8 cellular contexts compared by ENCODE assay signal in genomic region chr4:15681372-15682339, GRCh38. TPM values are rescaled to one million over a fixed set of nuclear protein-coding genes. Genes with fewer than 3 reads are reported as not detected.
DNase-seq lines count a peak whose midpoint lies in the region; ATAC-seq and TF ChIP-seq lines count a peak whose summit lies in the region.

FAM200B (plus strand) TSS chr4:15681827; CDS start chr4:15686978, 5,151 bp downstream.

- peak; percentile 100 for DNase-seq in GM23338 (ENCODE audit: low spot score)
- peak; percentile 99 for DNase-seq in LHCN-M2 (ENCODE audit: low read depth)
- DNase-seq in RPMI8226: peak; percentile 94
- DNase-seq in activated T-helper 1 cell treated with anti-CD3 and anti-CD28 coated beads, Interleukin-2, amount 50 U/mL, for 16 hours (ENCODE audit: low read depth in 1 of 2, low spot score in 1 of 2): peak; percentile 93 to 98
- peak; percentile 97 for DNase-seq in fibroblast of gingiva (ENCODE audit: low read depth)
- peak; percentile 93 for DNase-seq in naive B cell

- TF ChIP-seq CTCF in DOHH2 (IDR thresholded peaks at IDR 0.05; ENCODE audit: low read depth, low read length, poor library complexity, severe bottlenecking) (peak; percentile 8), GM23338 (conservative IDR thresholded peaks at IDR 0.05; ENCODE audit: low read depth in 2 of 2) (0 out of 4 replicates have a peak, but pooled peaks of 1 of the 2 experiments have one; percentile 3)

- peaks cover 85% of the 10 kb centered on the region for H3K79me2 ChIP-seq in DOHH2 (ENCODE audit: control insufficient read depth, low read length)
- peaks cover 64% of the 10 kb centered on the region for H3K79me2 ChIP-seq in GM23338 (replicated peaks; ENCODE audit: insufficient read depth)

- H2AFZ ChIP-seq in GM23338: no peak within 1 kb of the TSS

- H3K27ac Mint-ChIP-seq in GM23338 (peak within 1 kb of the TSS; percentile 99), naive B cell (peak within 1 kb of the TSS; percentile 88 to 99 (median 94))
- H3K27ac Mint-ChIP-seq in stimulated activated memory B cell treated with anti-CD40 and anti-IgM and Interleukin-4, amounts not matched to agents 10 μg/mL and 1 μg/mL and 100 μg/mL, for 72 hours: peak within 1 kb of the TSS; percentile 99

- H3K4me1 ChIP-seq in DOHH2 (ENCODE audit: control insufficient read depth, low read length) (peaks cover 47% of the 10 kb centered on the region), GM23338 (ENCODE audit: insufficient read depth) (peaks cover 54% of the 10 kb centered on the region)

- H3K4me3 ChIP-seq in DOHH2 (ENCODE audit: low read length) (peak within 1 kb of the TSS; percentile 90), GM23338 (peak within 1 kb of the TSS; percentile 76)

- no peaks in the 10 kb centered on the region; the same call in 2 of the 3 replicates for H3K9me3 Mint-ChIP-seq in GM23338
- H3K9me3 Mint-ChIP-seq in naive B cell: no peaks in the 10 kb centered on the region
- no peaks in the 10 kb centered on the region for H3K9me3 Mint-ChIP-seq in stimulated activated memory B cell treated with anti-CD40 and anti-IgM and Interleukin-4, amounts not matched to agents 10 μg/mL and 1 μg/mL and 100 μg/mL, for 72 hours

- H3F3A ChIP-seq in DOHH2 (ENCODE audit: control insufficient read depth, insufficient read depth) (peaks cover 18% of the 10 kb centered on the region), GM23338 (replicated peaks; ENCODE audit: low read depth) (no peaks in the 10 kb centered on the region)

- H3K27me3 Mint-ChIP-seq in GM23338 (ENCODE audit: insufficient read depth, low read depth, poor library complexity) (peaks cover 11% of the 10 kb centered on the region), naive B cell (no peaks in the 10 kb centered on the region)
- no peaks in the 10 kb centered on the region for H3K27me3 Mint-ChIP-seq in stimulated activated memory B cell treated with anti-CD40 and anti-IgM and Interleukin-4, amounts not matched to agents 10 μg/mL and 1 μg/mL and 100 μg/mL, for 72 hours

- H3K4me1 Mint-ChIP-seq in GM23338 (peaks cover 48% of the 10 kb centered on the region), naive B cell (peaks cover 21 to 47% (median 28%) of the 10 kb centered on the region in 3 donors)
- peaks cover 28% of the 10 kb centered on the region for H3K4me1 Mint-ChIP-seq in stimulated activated memory B cell treated with anti-CD40 and anti-IgM and Interleukin-4, amounts not matched to agents 10 μg/mL and 1 μg/mL and 100 μg/mL, for 72 hours

- H3K27ac ChIP-seq in DOHH2 (ENCODE audit: low read depth, low read length): peak within 1 kb of the TSS; percentile 93
- H3K27ac ChIP-seq in GM23338 (ENCODE audit: low read depth): peak within 1 kb of the TSS; percentile 98

- H3K36me3 ChIP-seq in DOHH2 (ENCODE audit: control insufficient read depth, low read length) (peaks cover 71% of the 10 kb centered on the region), GM23338 (ENCODE audit: insufficient read depth) (no peaks in the 10 kb centered on the region; the same call in 1 of the 2 replicates)

- H3K36me3 Mint-ChIP-seq in GM23338 (ENCODE audit: low read depth) (peaks cover 26% of the 10 kb centered on the region), naive B cell (peaks cover 0 to 5% of the 10 kb centered on the region in 2 donors)
- peaks cover 5% of the 10 kb centered on the region for H3K36me3 Mint-ChIP-seq in stimulated activated memory B cell treated with anti-CD40 and anti-IgM and Interleukin-4, amounts not matched to agents 10 μg/mL and 1 μg/mL and 100 μg/mL, for 72 hours

- peak within 1 kb of the TSS; percentile 70 for H3K4me2 ChIP-seq in DOHH2 (ENCODE audit: low read length)
- H3K4me2 ChIP-seq in GM23338: peak within 1 kb of the TSS; percentile 79

- no peaks in the 10 kb centered on the region for H3K9me3 ChIP-seq in DOHH2 (ENCODE audit: control insufficient read depth, insufficient read depth, low read length)

- H3K4me3 Mint-ChIP-seq in GM23338 (peak within 1 kb of the TSS; percentile 100), naive B cell (peak within 1 kb of the TSS; percentile 96 to 100 (median 98))
- peak within 1 kb of the TSS; percentile 98 for H3K4me3 Mint-ChIP-seq in stimulated activated memory B cell treated with anti-CD40 and anti-IgM and Interleukin-4, amounts not matched to agents 10 μg/mL and 1 μg/mL and 100 μg/mL, for 72 hours

- H3K27me3 ChIP-seq in DOHH2 (ENCODE audit: control insufficient read depth, low read length) (no peaks in the 10 kb centered on the region), GM23338 (ENCODE audit: insufficient read depth) (no peaks in the 10 kb centered on the region)

- H3K9me2 ChIP-seq in DOHH2 (replicated peaks; ENCODE audit: control insufficient read depth, low read length): no peaks in the 10 kb centered on the region
- H3K9me2 ChIP-seq in GM23338 (ENCODE audit: insufficient read depth): no peaks in the 10 kb centered on the region

- ATAC-seq in GM23338: peak; percentile 91
- peak; percentile 98 to 99 for ATAC-seq in naive B cell (ENCODE audit: low read depth in 2 of 2)
- ATAC-seq in stimulated activated memory B cell treated with anti-CD40 and anti-IgM and Interleukin-4, amounts not matched to agents 10 μg/mL and 1 μg/mL and 100 μg/mL, for 72 hours: peak; percentile 99

- no peaks in the 10 kb centered on the region for H4K20me1 ChIP-seq in DOHH2 (ENCODE audit: control insufficient read depth, insufficient read depth, low read depth, low read length)
- no peaks in the 10 kb centered on the region for H4K20me1 ChIP-seq in GM23338 (replicated peaks; ENCODE audit: insufficient read depth)

TF ChIP-seq in GM23338, 12 proteins besides CTCF, POLR2A, EP300 and RAD21 (continues in another document):
- peak; percentile 64; the same call in 1 of the 2 replicates for TF ChIP-seq CREB1 (CRISPR knock-in tag; IDR thresholded peaks at IDR 0.05; ENCODE audit: low read depth)
- TF ChIP-seq JUNB (IDR thresholded peaks at IDR 0.05; ENCODE audit: unreplicated experiment): no peak
- no peak for TF ChIP-seq STAT1 (IDR thresholded peaks at IDR 0.05; ENCODE audit: unreplicated experiment)
- no peak for TF ChIP-seq EZH2phosphoT487 (IDR thresholded peaks at IDR 0.05; ENCODE audit: unreplicated experiment)
- no peak for TF ChIP-seq REST (IDR thresholded peaks at IDR 0.05; ENCODE audit: unreplicated experiment)
- TF ChIP-seq ETS1 (IDR thresholded peaks at IDR 0.05): peak; percentile 15; the same call in 1 of the 2 replicates
- no peak for TF ChIP-seq NANOG (IDR thresholded peaks at IDR 0.05; ENCODE audit: borderline replicate concordance)
- peak; percentile 87 for TF ChIP-seq POLR2AphosphoS5 (IDR thresholded peaks at IDR 0.05; ENCODE audit: low read depth)
- TF ChIP-seq ZNF331 (CRISPR knock-in tag; IDR thresholded peaks at IDR 0.05; ENCODE audit: low read depth): no peak

RNA-seq across cellular contexts. Expression of gene FAM200B, which starts in this region (rescaled TPM):
- total RNA-seq in GM23338 (2014; rRNA removed; shearing (Covaris generic)): 34.4 and 47.7 TPM in 2 replicates
- polyA plus RNA-seq in GM23338 (2016; fragmentation: Nextera tagmentation; extraction: Ambion mirVana): 77.4 and 88.0 TPM in 2 replicates
- total RNA-seq in LHCN-M2 (2014; rRNA removed): 53.0 and 59.3 TPM in 2 replicates
- 96.7 TPM for polyA plus RNA-seq in LHCN-M2 (2012)
- polyA plus RNA-seq in naive B cell (ENCODE audit: low read depth in 6 of 6): 10 to 100 TPM; 60.1 to 84.2 (median 72.1) TPM

Comparison
In these comparisons a context has a peak if more than half of its experiments do, and no peak if none do; other contexts are left out.
1. Peak in every context shown above with its lines: DNase-seq, ATAC-seq, H3K4me3 ChIP-seq and H3K27ac ChIP-seq.